In genomic region chr10:118568327-118568848, GRCh38 we compare ENCODE assay signal across 1 cellular context.
TF ChIP-seq lines count a peak whose summit lies in the region.

No MANE protein-coding gene starts in this region.

TF ChIP-seq in HEK293, 187 proteins besides CTCF, POLR2A, EP300 and RAD21 (continued from another document):
- no peak for TF ChIP-seq ZNF645 (tag by site-specific recombination; IDR thresholded peaks at IDR 0.05)
- TF ChIP-seq ZNF18 (tag by site-specific recombination; IDR thresholded peaks at IDR 0.05), result no peak
- TF ChIP-seq ZNF777 (tag by site-specific recombination; IDR thresholded peaks at IDR 0.05; ENCODE audit: borderline replicate concordance), result no peak
- no peak for TF ChIP-seq ZNF596 (tag by site-specific recombination; IDR thresholded peaks at IDR 0.05)
- no peak for TF ChIP-seq ZNF561 (tag by site-specific recombination; IDR thresholded peaks at IDR 0.05; ENCODE audit: borderline replicate concordance)
- TF ChIP-seq GLI2 (tag by site-specific recombination; IDR thresholded peaks at IDR 0.05; ENCODE audit: borderline replicate concordance, low read depth), result no peak
- TF ChIP-seq ZNF362 (tag by site-specific recombination; IDR thresholded peaks at IDR 0.05), result peak; percentile 96
- TF ChIP-seq ZNF121 (tag by site-specific recombination; IDR thresholded peaks at IDR 0.05), result no peak
- TF ChIP-seq ZNF239 (tag by site-specific recombination; IDR thresholded peaks at IDR 0.05), result no peak
- no peak for TF ChIP-seq ATF2 (tag by site-specific recombination; IDR thresholded peaks at IDR 0.05; ENCODE audit: low read depth)
- TF ChIP-seq ZNF670 (tag by site-specific recombination; IDR thresholded peaks at IDR 0.05; ENCODE audit: low read depth), result no peak
- no peak for TF ChIP-seq ZNF830 (tag by site-specific recombination; IDR thresholded peaks at IDR 0.05; ENCODE audit: low read depth)
TF ChIP-seq in HEK293: peak in this region for 9.
